8 cellular contexts compared by ENCODE assay signal in the genomic region with DNA sequence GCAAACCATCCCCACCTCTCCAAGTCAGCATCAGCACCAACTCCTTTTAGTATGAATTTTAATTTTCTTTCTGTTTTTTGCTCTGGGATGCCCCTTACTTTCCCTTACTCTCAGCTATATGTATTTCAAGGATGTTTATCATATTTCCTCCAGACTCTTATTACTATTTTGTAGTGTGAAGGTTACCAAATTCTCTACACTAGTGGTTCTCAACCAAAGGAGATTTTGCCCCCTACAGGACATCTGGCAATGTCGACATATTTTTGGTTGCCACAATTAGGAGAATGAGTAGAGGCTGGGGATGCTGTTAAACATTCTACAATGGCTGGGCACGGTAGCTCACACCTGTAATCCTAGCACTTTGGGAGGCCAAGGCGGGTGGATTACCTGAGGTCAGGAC. TPM values are rescaled to one million over a fixed set of nuclear protein-coding genes. Genes with fewer than 3 reads are reported as not detected.
DNase-seq lines count a peak whose midpoint lies in the region; ATAC-seq and TF ChIP-seq lines count a peak whose summit lies in the region.

No MANE protein-coding gene starts in this region.

- CTCF ChIA-PET in MCF 10A (lab: Yijun Ruan, JAX), result interaction anchor here (0.6 to 2.1 kb wide), 10 partner anchors 10 to 1718 kb away, joined by 3 to 8 read pairs (median 4); a partner anchor contains a TSS

- H3K4me1 ChIP-seq in breast epithelium (no peaks in the 10 kb centered on the region), adrenal gland (replicated peaks in 1 of 2) (no peaks in the 10 kb centered on the region)

- no peaks in the 10 kb centered on the region for H3K27me3 Mint-ChIP-seq in MCF 10A (ENCODE audit: insufficient read depth, unreplicated experiment)

- intact Hi-C loops in MCF 10A (cut with micrococcal nuclease), result loop anchor here (2.0 kb wide), 1 partner anchor 144 kb away; a partner anchor contains a TSS
- intact Hi-C loops in breast epithelium (cut with DNase I; ENCODE audit: low total_unique reads), result no loop called here
- intact Hi-C loops in adrenal gland (cut with DNase I), result no loop called here

- ATAC-seq in HG02870 (IDR thresholded peaks at IDR 0.05; ENCODE audit: unreplicated experiment), result no peak
- ATAC-seq in HG03095 (IDR thresholded peaks at IDR 0.05; ENCODE audit: unreplicated experiment), result no peak
- ATAC-seq in HG03521 (IDR thresholded peaks at IDR 0.05; ENCODE audit: unreplicated experiment), result no peak

- H3K27ac ChIP-seq in breast epithelium (no peak overlapping the region), adrenal gland (no peak overlapping the region)

- H3K27me3 ChIP-seq in breast epithelium (no peaks in the 10 kb centered on the region), adrenal gland (no peaks in the 10 kb centered on the region)

- WGBS in adrenal gland, 4 donors, result 33 to 46% (median 40%) methylated on average over 3 of the region's 3 CpGs

- DNase-seq in MCF 10A (ENCODE audit: unreplicated experiment) (peak; percentile 52), breast epithelium (ENCODE audit: low spot score in 2 of 2) (no peak), LHCN-M2 (ENCODE audit: low read depth) (peak; percentile 39), adrenal gland (peak in 3 of 7 donors; percentile 17 to 35 (median 34)), iris pigment epithelial cell (ENCODE audit: low read depth) (peak; percentile 54)

- no peaks in the 10 kb centered on the region for H3K9me3 ChIP-seq in breast epithelium
- no peaks in the 10 kb centered on the region for H3K9me3 ChIP-seq in adrenal gland (replicated peaks in 1 of 3)

- TF ChIP-seq POLR2A in breast epithelium (IDR thresholded peaks at IDR 0.05) (no peak), adrenal gland (IDR thresholded peaks at IDR 0.05) (no peak)

- H3K4me3 Mint-ChIP-seq in MCF 10A (ENCODE audit: unreplicated experiment), result no peak overlapping the region

- H3K9me3 Mint-ChIP-seq in MCF 10A (ENCODE audit: unreplicated experiment), result no peaks in the 10 kb centered on the region

- POLR2A ChIA-PET in MCF 10A (lab: Yijun Ruan, JAX), result no interaction called here

- no peaks in the 10 kb centered on the region for H3K36me3 ChIP-seq in breast epithelium
- H3K36me3 ChIP-seq in adrenal gland (replicated peaks in 1 of 2), result no peaks in the 10 kb centered on the region

- H3K4me3 ChIP-seq in breast epithelium (no peak overlapping the region), adrenal gland (no peak overlapping the region)

- TF ChIP-seq CTCF in MCF 10A (IDR thresholded peaks at IDR 0.05; ENCODE audit: unreplicated experiment) (peak; percentile 27), breast epithelium (IDR thresholded peaks at IDR 0.05) (peak in 1 of 3 donors; percentile 15), adrenal gland (IDR thresholded peaks at IDR 0.05) (peak; percentile 42 to 55 (median 48))

- H3K36me3 Mint-ChIP-seq in MCF 10A (ENCODE audit: insufficient read depth, unreplicated experiment), result peaks cover 6% of the 10 kb centered on the region

- no peaks in the 10 kb centered on the region for H3K4me1 Mint-ChIP-seq in MCF 10A (ENCODE audit: insufficient read depth, unreplicated experiment)

- no TSS peak for BruUV-seq in MCF 10A (replicated peaks; lab: Mats Ljungman, UMichigan)

- no peak overlapping the region for H3K27ac Mint-ChIP-seq in MCF 10A (ENCODE audit: low read depth, unreplicated experiment)

RNA-seq across cellular contexts. Expression of a gene that starts 29.1 kb away (rescaled TPM):
- total RNA-seq in MCF 10A (2022), result 19.0 and 21.5 TPM in 2 replicates
- total RNA-seq in breast epithelium, result 10 to 100 TPM; 35.7 to 54.3 (median 37.4) TPM
- 21.1 and 23.0 TPM in 2 replicates for total RNA-seq in LHCN-M2 (2014; rRNA removed)
- 5.8 TPM for polyA plus RNA-seq in LHCN-M2 (2012)
- total RNA-seq in adrenal gland, result 10 to 100 TPM; 17.9 to 36.6 (median 27.8) TPM
- polyA plus RNA-seq in adrenal gland, result 10 to 100 TPM in 1 of 3 donors, 1 to 10 TPM in 2; 6.1 to 39.1 (median 9.6) TPM

RNA-seq across cellular contexts. Expression of a gene that starts 51.5 kb away (rescaled TPM):
- total RNA-seq in MCF 10A (2022), result 7.9 TPM in 2 replicates
- 1 to 10 TPM; 3.8 to 6.9 (median 6.3) TPM for total RNA-seq in breast epithelium
- 4.6 and 5.0 TPM in 2 replicates for total RNA-seq in LHCN-M2 (2014; rRNA removed)
- polyA plus RNA-seq in LHCN-M2 (2012), result 1.6 TPM
- total RNA-seq in adrenal gland, result 1 to 10 TPM; 1.3 to 8.9 (median 4.8) TPM
- 1 to 10 TPM; 1.2 to 5.7 (median 1.3) TPM for polyA plus RNA-seq in adrenal gland

RNA-seq across cellular contexts. Expression of a gene that starts 51.6 kb away (rescaled TPM):
- total RNA-seq in MCF 10A (2022) (16.3 and 17.6 TPM in 2 replicates), breast epithelium (10 to 100 TPM; 19.7 to 30.7 (median 20.3) TPM), LHCN-M2 (2014; rRNA removed) (5.0 and 5.8 TPM in 2 replicates), adrenal gland (10 to 100 TPM in 6 of 8 donors, 1 to 10 TPM in 2; 4.8 to 19.9 (median 13.7) TPM)
- 8.1 TPM for polyA plus RNA-seq in LHCN-M2 (2012)
- polyA plus RNA-seq in adrenal gland, result 10 to 100 TPM in 2 of 3 donors, 1 to 10 TPM in 1; 9.4 to 15.0 (median 12.3) TPM

Comparison
In these comparisons a context has a peak if more than half of its experiments do, and no peak if none do; other contexts are left out.
1. DNase-seq: peak in MCF 10A (single experiment), LHCN-M2 (single experiment) and iris pigment epithelial cell (single experiment); none in breast epithelium (0 of 2).